Comparison of ENCODE assay signal across 9 cellular contexts in the genomic region with DNA sequence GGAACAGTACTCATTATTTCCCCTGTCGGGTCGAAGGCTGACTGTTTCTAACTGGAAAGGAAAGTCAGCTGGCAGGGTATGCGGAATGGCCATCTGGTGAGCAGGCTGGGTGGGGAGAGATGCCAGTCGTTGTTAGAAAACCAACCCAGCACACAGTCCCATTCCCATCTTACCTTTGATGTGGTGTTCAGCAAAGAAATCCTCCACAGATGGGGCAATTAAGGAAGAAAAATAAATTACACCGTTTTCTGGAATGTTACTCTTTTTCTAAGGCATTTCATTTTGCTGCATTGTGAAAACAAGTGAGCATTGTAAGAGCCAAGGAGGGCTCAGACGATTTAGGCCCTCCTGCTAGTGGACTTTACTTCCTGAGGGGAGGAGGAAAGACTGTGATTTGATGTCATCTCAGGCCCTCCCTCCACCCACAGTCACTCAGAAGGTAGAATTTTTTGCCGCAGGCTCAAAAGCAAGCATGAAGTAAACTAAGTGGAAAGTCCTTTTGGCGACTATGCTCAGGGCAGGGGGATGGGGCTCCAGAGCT. TPM values are rescaled to one million over a fixed set of nuclear protein-coding genes. Genes with fewer than 3 reads are reported as not detected.
DNase-seq lines count a peak whose midpoint lies in the region; ATAC-seq and TF ChIP-seq lines count a peak whose summit lies in the region.
"Had no signal": no experiment of that assay in that cellular context is flagged by ENCODE, and none has a peak within 500 bp of the region (broad histone marks: within the 10 kb centered on the region; RNA-seq: fewer than 3 reads in every experiment).

TSS of gene SLC16A4 (minus strand) at position 335 of the 541 bp plus-strand sequence. CDS start 1,703 bp downstream, outside the sequence.

- H3K27me3 ChIP-seq in stomach (no peaks in the 10 kb centered on the region), A673 (replicated peaks; ENCODE audit: insufficient read depth, low read depth, low read length, poor library complexity) (no peaks in the 10 kb centered on the region), colonic mucosa (no peaks in the 10 kb centered on the region)

- peak within 1 kb of the TSS; percentile 80 for H3K4me3 Mint-ChIP-seq in HFFc6

- peak within 1 kb of the TSS in 1 of 2 donors; percentile 16 for H3K9ac ChIP-seq in colonic mucosa (ENCODE audit: low read depth in 2 of 2, low read length in 2 of 2)

- POLR2A ChIA-PET in A673 (lab: Charles Lee; ENCODE audit: low non-redundant PET) = no interaction called here

- H3K36me3 Mint-ChIP-seq in HFFc6 (ENCODE audit: low read depth) = peaks cover 5% of the 10 kb centered on the region

- TF ChIP-seq EP300 in stomach (IDR thresholded peaks at IDR 0.05) = no peak

- no TSS peak for BruUV-seq in A673 (replicated peaks; lab: Mats Ljungman, UMichigan)

- intact Hi-C loops in stomach (cut with DNase I; ENCODE audit: low total_unique reads) = no loop called here
- intact Hi-C loops in A673 (cut with micrococcal nuclease; ENCODE audit: unreplicated experiment) = no loop called here
- intact Hi-C loops in colonic mucosa (cut with DNase I) = no loop called here

- DNase-seq in HFFc6 (peak; percentile 64), caudate nucleus (lab: John Stamatoyannopoulos, UW) (peak in 1 of 61 donors; percentile 74), kidney glomerular epithelial cell (lab: John Stamatoyannopoulos, UW) (peak; percentile 41), stomach (no peak), A673 (ENCODE audit: low spot score) (no peak), NCI-H524 treated with DMSO at 0.1 percent for 48 hours (lab: John Stamatoyannopoulos, UW) (no peak), colonic mucosa (no peak)
- DNase-seq: NCI-H510A treated with DMSO at 0.1 percent for 48 hours had no signal

- peaks cover 70% of the 10 kb centered on the region for H3K4me1 Mint-ChIP-seq in HFFc6 (ENCODE audit: low read depth)

- TF ChIP-seq CTCF in HFFc6 (IDR thresholded peaks at IDR 0.05) (no peak), stomach (IDR thresholded peaks at IDR 0.05) (no peak), A673 (conservative IDR thresholded peaks at IDR 0.05; ENCODE audit: low read depth, low read length) (no peak), colonic mucosa (IDR thresholded peaks at IDR 0.05) (no peak)

- H3K27ac ChIP-seq in caudate nucleus (ENCODE audit: low read depth, low read length) = peak within 1 kb of the TSS; percentile 11
- H3K27ac ChIP-seq in stomach = peak within 1 kb of the TSS in 4 of 5 donors; percentile 39 to 77 (median 74)
- no peak within 1 kb of the TSS for H3K27ac ChIP-seq in A673 (ENCODE audit: low read depth, low read length, poor library complexity, severe bottlenecking)
- no peak within 1 kb of the TSS for H3K27ac ChIP-seq in colonic mucosa

- H3K4me1 ChIP-seq in stomach (peaks cover 0 to 40% (median 9%) of the 10 kb centered on the region in 4 donors), A673 (ENCODE audit: insufficient read depth, low read length, poor library complexity, severe bottlenecking) (no peaks in the 10 kb centered on the region), colonic mucosa (no peaks in the 10 kb centered on the region)

- peaks cover 0 to 20% (median 15%) of the 10 kb centered on the region in 4 donors for H3K36me3 ChIP-seq in stomach
- no peaks in the 10 kb centered on the region for H3K36me3 ChIP-seq in A673 (ENCODE audit: insufficient read depth, low read length, poor library complexity, severe bottlenecking)
- H3K36me3 ChIP-seq in colonic mucosa = no peaks in the 10 kb centered on the region

- no peaks in the 10 kb centered on the region for H3K9me3 ChIP-seq in stomach
- H3K9me3 ChIP-seq in A673 (ENCODE audit: low read depth, low read length, poor library complexity, severe bottlenecking) = no peaks in the 10 kb centered on the region
- no peaks in the 10 kb centered on the region for H3K9me3 ChIP-seq in colonic mucosa

- CTCF ChIA-PET in A673 (lab: Charles Lee) = no interaction called here

- peaks cover 4% of the 10 kb centered on the region; the same call in 1 of the 2 replicates for H3K9me3 Mint-ChIP-seq in HFFc6

- WGBS in stomach, 5 donors = 24 to 34% (median 27%) methylated on average over 8 of the region's 8 CpGs

- no peak for ATAC-seq in GM19328 (IDR thresholded peaks at IDR 0.05; ENCODE audit: unreplicated experiment)

- no peak for TF ChIP-seq POLR2A in stomach (IDR thresholded peaks at IDR 0.05)

- peak within 1 kb of the TSS; percentile 81 for H3K27ac Mint-ChIP-seq in HFFc6

- no peaks in the 10 kb centered on the region; the same call in 1 of the 2 replicates for H3K27me3 Mint-ChIP-seq in HFFc6 (ENCODE audit: insufficient read depth)

- H3K4me3 ChIP-seq in stomach (peak within 1 kb of the TSS; percentile 13 to 24 (median 18)), A673 (ENCODE audit: low read depth, low read length, poor library complexity, severe bottlenecking) (no peak within 1 kb of the TSS), colonic mucosa (no peak within 1 kb of the TSS)

RNA-seq across cellular contexts. Expression of gene SLC16A4, which starts in this region (rescaled TPM):
- total RNA-seq in HFFc6 (2021; fragmentation: NEBNext Ultra II Directional; extraction: Animal tissue kit (Norgen Biotek cat#: 25700)) = 10 to 100 TPM; 14.7 to 25.2 (median 21.5) TPM
- total RNA-seq in stomach (10 to 100 TPM in 1 of 5 donors, 1 to 10 TPM in 2, under 1 TPM in 1, not detected in 1; 0.89 to 11.1 (median 3.8) TPM), A673 (2021) (0.48 and 0.60 TPM in 2 replicates), colonic mucosa (1 to 10 TPM in 1 of 2 donors, under 1 TPM in 1; 0.79 to 2.0 TPM)
- polyA plus RNA-seq in stomach = 1 to 10 TPM; 1.7 to 8.7 (median 2.6) TPM

Comparison
In these comparisons a context has a peak if more than half of its experiments do, and no peak if none do; other contexts are left out.
1. DNase-seq: peak in HFFc6 (single experiment) and kidney glomerular epithelial cell (single experiment); none in stomach (single experiment), A673 (single experiment), NCI-H524 treated with DMSO at 0.1 percent for 48 hours (single experiment) and colonic mucosa (single experiment).
2. H3K27ac ChIP-seq: peak in caudate nucleus (single experiment) and stomach (4 of 5); none in A673 (single experiment) and colonic mucosa (single experiment).
3. H3K4me3 ChIP-seq: peak in stomach (4 of 4); none in A673 (single experiment) and colonic mucosa (single experiment).